In genomic region chr20:44888226-44889103, GRCh38 we compare ENCODE assay signal across 10 cellular contexts. TPM values are rescaled to one million over a fixed set of nuclear protein-coding genes. Genes with fewer than 3 reads are reported as not detected.
A peak's percentile ranks its signal among the peaks of the same experiment; 100 is the strongest.
DNase-seq lines count a peak whose midpoint lies in the region; ATAC-seq, FAIRE-seq and TF ChIP-seq lines count a peak whose summit lies in the region.
"Had no signal": no experiment of that assay in that cellular context is flagged by ENCODE, and none has a peak within 500 bp of the region (broad histone marks: within the 10 kb centered on the region; RNA-seq: fewer than 3 reads in every experiment).

No MANE protein-coding gene starts in this region.

- H3K4me1 Mint-ChIP-seq in H9: peaks cover 34 to 37% of the 10 kb centered on the region in 2 experiments
- H3K4me1 Mint-ChIP-seq in activated naive CD8-positive, alpha-beta T cell treated with anti-CD3 and anti-CD28 coated beads, Interleukin-2, amount 10 ng/mL, durations not matched to agents 7 days and 5 days: peaks cover 48% of the 10 kb centered on the region

- H4K20me1 ChIP-seq in H9 (ENCODE audit: control insufficient read depth, insufficient read depth, insufficient read length): no peaks in the 10 kb centered on the region

- H3K23ac ChIP-seq in H9 (ENCODE audit: insufficient read length, low read depth, low read length): no peak overlapping the region

- H3T11ph ChIP-seq in H9 (ENCODE audit: low read length): no peak overlapping the region

- no peak overlapping the region for H2BK12ac ChIP-seq in H9 (ENCODE audit: insufficient read length, low read depth, low read length)

- no peaks in the 10 kb centered on the region for H3K9me3 ChIP-seq in H9 (ENCODE audit: control insufficient read depth, low read depth, low read length)

- WGBS in H9 (ENCODE audit: extremely low coverage, insufficient read length, low lambda C conversion rate): no CpG with 5 or more reads among the region's 6 CpGs

- no peak overlapping the region for H3K4ac ChIP-seq in H9 (ENCODE audit: low read depth, low read length)

- H3K4me3 Mint-ChIP-seq in H9: no peak overlapping the region
- peak overlapping the region; percentile 91 for H3K4me3 Mint-ChIP-seq in activated naive CD8-positive, alpha-beta T cell treated with anti-CD3 and anti-CD28 coated beads, Interleukin-2, amount 10 ng/mL, durations not matched to agents 7 days and 5 days

- POLR2A ChIA-PET in activated naive CD8-positive, alpha-beta T cell treated with anti-CD3 and anti-CD28 coated beads, Interleukin-2, amount 10 ng/mL, durations not matched to agents 7 days and 5 days (lab: Charles Lee): interaction anchor here (0.7 to 1.4 kb wide), 4 partner anchors 14 to 75 kb away, joined by 3 to 4 read pairs (median 3); partner anchors contain the start of gene TOMM34

- H4K8ac ChIP-seq in H9 (replicated peaks; ENCODE audit: insufficient read length, low read depth, low read length): no peak overlapping the region

- intact Hi-C loops in posterior vena cava (cut with DNase I): no loop called here

- H3K27me3 Mint-ChIP-seq in H9 (ENCODE audit: low read depth): no peaks in the 10 kb centered on the region
- no peaks in the 10 kb centered on the region for H3K27me3 Mint-ChIP-seq in activated naive CD8-positive, alpha-beta T cell treated with anti-CD3 and anti-CD28 coated beads, Interleukin-2, amount 10 ng/mL, durations not matched to agents 7 days and 5 days

- H3K18ac ChIP-seq in H9 (ENCODE audit: insufficient read length, low read depth, low read length): no peak overlapping the region

- no peaks in the 10 kb centered on the region for H3K4me1 ChIP-seq in H9 (ENCODE audit: insufficient read depth, low read length)

- no peak for FAIRE-seq in RCC 7860 (lab: Jason Lieb, UNC)

- no peak overlapping the region for H3K56ac ChIP-seq in H9 (ENCODE audit: insufficient read length, low read depth, low read length)

- peaks cover 13% of the 10 kb centered on the region for H3K79me1 ChIP-seq in H9 (ENCODE audit: insufficient read depth, low read depth, low read length, poor library complexity, severe bottlenecking)

- no peak overlapping the region for H2BK20ac ChIP-seq in H9 (ENCODE audit: low read depth, low read length, poor library complexity, severe bottlenecking)

- H2BK5ac ChIP-seq in H9 (ENCODE audit: insufficient read length, low read length): no peak overlapping the region

- H2AK5ac ChIP-seq in H9 (ENCODE audit: insufficient read length, low read length): no peak overlapping the region

- no peak overlapping the region for H2AFZ ChIP-seq in H9 (ENCODE audit: low read length)

- H3K79me2 ChIP-seq in H9 (ENCODE audit: insufficient read depth, low read length): peaks cover 53% of the 10 kb centered on the region

- DNase-seq in AG08395 (ENCODE audit: low spot score) (peak; percentile 26), H9 (no peak), left kidney (ENCODE audit: low read depth, low spot score) (peak; percentile 15), iPS-NIHi11 (ENCODE audit: low spot score) (no peak), RCC 7860 (ENCODE audit: low spot score) (no peak), NCI-H345 (lab: John Stamatoyannopoulos, UW) (no peak), posterior vena cava (ENCODE audit: low spot score) (no peak)
- DNase-seq in activated naive CD8-positive, alpha-beta T cell treated with anti-CD3 and anti-CD28 coated beads, Interleukin-2, amount 10 ng/mL, durations not matched to agents 7 days and 5 days: no peak
- DNase-seq: amygdala, NCI-H1048 had no signal

- peaks cover 2 to 25% (median 6%) of the 10 kb centered on the region in 3 experiments; a peak in 5 of 7 replicates for H3K36me3 Mint-ChIP-seq in H9 (ENCODE audit: insufficient read depth in 1 of 3, low read depth in 3 of 3)
- peaks cover 21% of the 10 kb centered on the region for H3K36me3 Mint-ChIP-seq in activated naive CD8-positive, alpha-beta T cell treated with anti-CD3 and anti-CD28 coated beads, Interleukin-2, amount 10 ng/mL, durations not matched to agents 7 days and 5 days

- no peak overlapping the region for H3K27ac ChIP-seq in H9 (ENCODE audit: insufficient read length, low read depth, low read length)

- no peak overlapping the region for H2BK120ac ChIP-seq in H9 (ENCODE audit: low read depth, low read length, poor library complexity, severe bottlenecking)

- no peak for ATAC-seq in activated naive CD8-positive, alpha-beta T cell treated with anti-CD3 and anti-CD28 coated beads, Interleukin-2, amount 10 ng/mL, durations not matched to agents 7 days and 5 days (ENCODE audit: low read depth)

- peak; percentile 45; the same call in 2 of the 3 replicates for TF ChIP-seq CTCF in H9 (conservative IDR thresholded peaks at IDR 0.05)

- no peaks in the 10 kb centered on the region for H3K27me3 ChIP-seq in H9 (ENCODE audit: insufficient read depth, low read length)

- H3K23me2 ChIP-seq in H9 (ENCODE audit: insufficient read length, low read depth, low read length, poor library complexity, severe bottlenecking): peaks cover 9% of the 10 kb centered on the region

- peak overlapping the region in 1 of 3 experiments; percentile 41; a peak in 1 of 7 replicates for H3K27ac Mint-ChIP-seq in H9
- peak overlapping the region; percentile 62 for H3K27ac Mint-ChIP-seq in activated naive CD8-positive, alpha-beta T cell treated with anti-CD3 and anti-CD28 coated beads, Interleukin-2, amount 10 ng/mL, durations not matched to agents 7 days and 5 days

- H3K14ac ChIP-seq in H9 (ENCODE audit: insufficient read depth, low read length): no peak overlapping the region

- H4K91ac ChIP-seq in H9 (ENCODE audit: insufficient read length, low read depth, low read length): no peak overlapping the region

- no peaks in the 10 kb centered on the region; a peak in 1 of 5 replicates for H3K9me3 Mint-ChIP-seq in H9
- no peaks in the 10 kb centered on the region for H3K9me3 Mint-ChIP-seq in activated naive CD8-positive, alpha-beta T cell treated with anti-CD3 and anti-CD28 coated beads, Interleukin-2, amount 10 ng/mL, durations not matched to agents 7 days and 5 days

- no peak overlapping the region for H4K5ac ChIP-seq in H9 (ENCODE audit: insufficient read length, low read depth, low read length)

- no peak overlapping the region for H2BK15ac ChIP-seq in H9 (ENCODE audit: low read depth, low read length)

- H3K4me2 ChIP-seq in H9 (ENCODE audit: insufficient read depth, insufficient read length, low read length): no peak overlapping the region

- no peak overlapping the region for H3K9ac ChIP-seq in H9 (ENCODE audit: extremely low read depth, insufficient read length, low read length)

RNA-seq across cellular contexts. Expression of gene YWHAB, which starts 3.0 kb away (rescaled TPM):
- total RNA-seq in H9 (2021) (203 and 204 TPM in 2 replicates), posterior vena cava (100 to 1,000 TPM; 165 to 179 TPM)
- 100 to 1,000 TPM; 206 to 209 TPM for total RNA-seq in activated naive CD8-positive, alpha-beta T cell treated with anti-CD3 and anti-CD28 coated beads, Interleukin-2, amount 10 ng/mL, durations not matched to agents 7 days and 5 days

RNA-seq across cellular contexts. Expression of gene PABPC1L, which starts 21.4 kb away (rescaled TPM):
- total RNA-seq in H9 (2021) (83.5 and 92.0 TPM in 2 replicates), posterior vena cava (1 to 10 TPM; 5.9 to 9.9 TPM)
- total RNA-seq in activated naive CD8-positive, alpha-beta T cell treated with anti-CD3 and anti-CD28 coated beads, Interleukin-2, amount 10 ng/mL, durations not matched to agents 7 days and 5 days: 10 to 100 TPM; 87.0 to 90.2 TPM

Comparison
In these comparisons a context has a peak if more than half of its experiments do, and no peak if none do; other contexts are left out.
1. DNase-seq: peak in AG08395 (single experiment) and left kidney (single experiment); none in H9 (single experiment), activated naive CD8-positive, alpha-beta T cell treated with anti-CD3 and anti-CD28 coated beads, Interleukin-2, amount 10 ng/mL, durations not matched to agents 7 days and 5 days (single experiment), iPS-NIHi11 (single experiment), RCC 7860 (single experiment), NCI-H345 (single experiment) and posterior vena cava (single experiment).